Comparison of ENCODE assay signal across 1 cellular context in genomic region chr17:50143461-50144176, GRCh38.
TF ChIP-seq lines count a peak whose summit lies in the region.

No MANE protein-coding gene starts in this region.

TF ChIP-seq in HEK293T, 16 proteins besides CTCF, POLR2A, EP300 and RAD21:
- TF ChIP-seq ELF4 (IDR thresholded peaks at IDR 0.05) (no peak), TARDBP (IDR thresholded peaks at IDR 0.05) (no peak), HDGF (IDR thresholded peaks at IDR 0.05; ENCODE audit: borderline replicate concordance) (no peak), L3MBTL2 (conservative IDR thresholded peaks at IDR 0.05) (no peak), FOXK2 (IDR thresholded peaks at IDR 0.05) (no peak), FOXA1 (IDR thresholded peaks at IDR 0.05) (no peak)
